16 cellular contexts compared by ENCODE assay signal in the genomic region with DNA sequence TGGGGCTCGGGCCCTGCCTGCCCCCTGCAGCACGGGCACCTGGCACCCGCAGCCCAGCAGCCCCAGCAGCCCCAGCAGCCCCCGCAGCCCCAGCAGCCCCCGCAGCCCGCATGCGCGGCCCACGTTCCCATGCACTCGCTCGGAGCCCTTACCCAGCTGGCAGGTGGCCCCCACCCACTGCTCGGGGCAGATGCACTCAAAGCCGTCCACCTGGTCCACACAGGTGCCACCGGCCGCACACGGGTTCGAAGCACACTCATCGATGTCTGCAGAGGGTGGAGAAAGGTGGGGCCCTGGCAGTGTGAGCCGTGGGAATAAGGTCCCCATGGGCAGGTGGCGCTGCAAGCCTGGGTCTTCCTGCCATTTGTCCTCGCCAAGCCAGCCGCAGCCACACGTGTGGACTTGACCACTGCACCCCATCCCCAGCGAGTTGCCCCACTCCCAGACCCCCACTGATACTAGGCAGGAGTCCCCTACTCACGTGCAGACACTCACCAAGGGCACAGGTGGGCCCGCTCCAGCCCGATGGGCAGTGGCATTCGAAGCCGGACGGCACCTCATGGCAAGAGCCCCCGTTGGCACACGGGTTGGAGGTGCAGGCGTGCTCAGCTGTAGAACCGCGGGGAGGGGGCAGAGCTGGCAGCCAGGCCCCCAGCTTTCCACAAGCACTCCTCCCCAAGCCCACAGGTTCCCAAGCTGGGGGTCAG. TPM values are rescaled to one million over a fixed set of nuclear protein-coding genes. Genes with fewer than 3 reads are reported as not detected.
A peak's percentile ranks its signal among the peaks of the same experiment; 100 is the strongest.
DNase-seq lines count a peak whose midpoint lies in the region; ATAC-seq, FAIRE-seq and TF ChIP-seq lines count a peak whose summit lies in the region.
"Had no signal": no experiment of that assay in that cellular context is flagged by ENCODE, and none has a peak within 500 bp of the region (broad histone marks: within the 10 kb centered on the region; RNA-seq: fewer than 3 reads in every experiment).

No MANE protein-coding gene starts in this region.

- no peak overlapping the region for H3K27ac ChIP-seq in kidney (ENCODE audit: low read depth in 2 of 2, low read length in 2 of 2)
- no peak overlapping the region for H3K27ac ChIP-seq in spleen

- H3K4me1 ChIP-seq in kidney (ENCODE audit: control insufficient read depth in 1 of 2, insufficient read depth in 1 of 2, low read depth in 1 of 2, low read length in 2 of 2) (no peaks in the 10 kb centered on the region), spleen (peaks cover 0 to 28% (median 11%) of the 10 kb centered on the region in 6 donors)
- H3K4me1 ChIP-seq: Caco-2 had no signal

- TF ChIP-seq CTCF in chondrocyte (IDR thresholded peaks at IDR 0.05) (no peak), kidney (IDR thresholded peaks at IDR 0.05; ENCODE audit: borderline replicate concordance, extremely low read depth, insufficient read depth) (no peak), spleen (IDR thresholded peaks at IDR 0.05 in 8 of 11, conservative IDR thresholded peaks at IDR 0.05 in 3 of 11) (no peak)

- 88 to 92% (median 90%) methylated on average over 20 to 35 of the region's 35 CpGs for WGBS in spleen, 5 donors

- H3K27me3 ChIP-seq in spleen (replicated peaks in 1 of 7): no peaks in the 10 kb centered on the region

- H3K4me1 Mint-ChIP-seq in activated naive CD8-positive, alpha-beta T cell treated with anti-CD3 and anti-CD28 coated beads for 36 hours: no peaks in the 10 kb centered on the region
- H3K4me1 Mint-ChIP-seq in activated naive CD8-positive, alpha-beta T cell treated with anti-CD3 and anti-CD28 coated beads, Interleukin-2, amount 50 U/mL, for 24 hours: no peaks in the 10 kb centered on the region
- H3K4me1 Mint-ChIP-seq in chondrocyte (ENCODE audit: low read depth): no peaks in the 10 kb centered on the region
- H3K4me1 Mint-ChIP-seq in natural killer cell treated with Interleukin-12 subunit alpha and Interleukin-12 subunit beta and Interleukin-15 and Interleukin-18, amount 100 ng/mL, for 72 hours (ENCODE audit: low read depth in 2 of 2): no peaks in the 10 kb centered on the region

- no peak overlapping the region for H3K9ac ChIP-seq in kidney (ENCODE audit: low read length in 2 of 2)

- no peak for TF ChIP-seq POLR2A in spleen (IDR thresholded peaks at IDR 0.05)

- no peaks in the 10 kb centered on the region for H3K36me3 ChIP-seq in kidney (ENCODE audit: control insufficient read depth in 1 of 2, insufficient read depth in 2 of 2, low read length in 2 of 2)
- H3K36me3 ChIP-seq in spleen: peaks cover 0 to 2% (median 0%) of the 10 kb centered on the region in 6 donors

- H3K9me3 ChIP-seq in kidney (ENCODE audit: control insufficient read depth in 1 of 2, low read length in 2 of 2) (no peaks in the 10 kb centered on the region), spleen (no peaks in the 10 kb centered on the region)
- H3K9me3 ChIP-seq: Caco-2 had no signal

- FAIRE-seq in kidney (lab: Jason Lieb, UNC): no peak
- FAIRE-seq: A204.1, GM12878 had no signal

- DNase-seq in activated naive CD8-positive, alpha-beta T cell treated with anti-CD3 and anti-CD28 coated beads for 36 hours: peak; percentile 0
- DNase-seq in activated naive CD8-positive, alpha-beta T cell treated with anti-CD3 and anti-CD28 coated beads, Interleukin-2, amount 50 U/mL, for 24 hours: no peak
- peak; percentile 81 for DNase-seq in chondrocyte (ENCODE audit: low spot score)
- peak; percentile 71 for DNase-seq in kidney
- peak; percentile 70 for DNase-seq in spleen
- DNase-seq in natural killer cell treated with Interleukin-12 subunit alpha and Interleukin-12 subunit beta and Interleukin-15 and Interleukin-18, amount 100 ng/mL, for 72 hours (ENCODE audit: low spot score): no peak
- DNase-seq in DMS79 (lab: John Stamatoyannopoulos, UW): no peak
- DNase-seq: Caco-2, KBM-7, NCI-H1092 treated with DMSO at 0.1 percent for 48 hours, NCI-H187, SHP77 treated with DMSO at 0.1 percent for 48 hours had no signal

- no peak overlapping the region for H3K4me3 Mint-ChIP-seq in activated naive CD8-positive, alpha-beta T cell treated with anti-CD3 and anti-CD28 coated beads for 36 hours
- no peak overlapping the region for H3K4me3 Mint-ChIP-seq in activated naive CD8-positive, alpha-beta T cell treated with anti-CD3 and anti-CD28 coated beads, Interleukin-2, amount 50 U/mL, for 24 hours
- H3K4me3 Mint-ChIP-seq in chondrocyte (ENCODE audit: unreplicated experiment): no peak overlapping the region
- H3K4me3 Mint-ChIP-seq in natural killer cell treated with Interleukin-12 subunit alpha and Interleukin-12 subunit beta and Interleukin-15 and Interleukin-18, amount 100 ng/mL, for 72 hours: no peak overlapping the region

- intact Hi-C loops in kidney (cut with DNase I): no loop called here
- intact Hi-C loops in spleen (cut with DNase I; ENCODE audit: low total_unique reads): no loop called here

- no peaks in the 10 kb centered on the region for H3K27me3 Mint-ChIP-seq in activated naive CD8-positive, alpha-beta T cell treated with anti-CD3 and anti-CD28 coated beads for 36 hours
- no peaks in the 10 kb centered on the region for H3K27me3 Mint-ChIP-seq in activated naive CD8-positive, alpha-beta T cell treated with anti-CD3 and anti-CD28 coated beads, Interleukin-2, amount 50 U/mL, for 24 hours
- no peaks in the 10 kb centered on the region for H3K27me3 Mint-ChIP-seq in chondrocyte (ENCODE audit: low read depth)
- H3K27me3 Mint-ChIP-seq in natural killer cell treated with Interleukin-12 subunit alpha and Interleukin-12 subunit beta and Interleukin-15 and Interleukin-18, amount 100 ng/mL, for 72 hours: no peaks in the 10 kb centered on the region

- H3K4me3 ChIP-seq in kidney (ENCODE audit: low read length in 2 of 2) (no peak overlapping the region), spleen (no peak overlapping the region)
- H3K4me3 ChIP-seq: GM12878 had no signal

- H3K27ac Mint-ChIP-seq in activated naive CD8-positive, alpha-beta T cell treated with anti-CD3 and anti-CD28 coated beads for 36 hours: no peak overlapping the region
- H3K27ac Mint-ChIP-seq in activated naive CD8-positive, alpha-beta T cell treated with anti-CD3 and anti-CD28 coated beads, Interleukin-2, amount 50 U/mL, for 24 hours: no peak overlapping the region
- no peak overlapping the region for H3K27ac Mint-ChIP-seq in chondrocyte (ENCODE audit: unreplicated experiment)
- no peak overlapping the region for H3K27ac Mint-ChIP-seq in natural killer cell treated with Interleukin-12 subunit alpha and Interleukin-12 subunit beta and Interleukin-15 and Interleukin-18, amount 100 ng/mL, for 72 hours

- no peaks in the 10 kb centered on the region for H3K9me3 Mint-ChIP-seq in activated naive CD8-positive, alpha-beta T cell treated with anti-CD3 and anti-CD28 coated beads for 36 hours
- no peaks in the 10 kb centered on the region for H3K9me3 Mint-ChIP-seq in activated naive CD8-positive, alpha-beta T cell treated with anti-CD3 and anti-CD28 coated beads, Interleukin-2, amount 50 U/mL, for 24 hours
- H3K9me3 Mint-ChIP-seq in chondrocyte (ENCODE audit: low read depth): no peaks in the 10 kb centered on the region
- H3K9me3 Mint-ChIP-seq in natural killer cell treated with Interleukin-12 subunit alpha and Interleukin-12 subunit beta and Interleukin-15 and Interleukin-18, amount 100 ng/mL, for 72 hours: no peaks in the 10 kb centered on the region

- no peaks in the 10 kb centered on the region for H3K36me3 Mint-ChIP-seq in activated naive CD8-positive, alpha-beta T cell treated with anti-CD3 and anti-CD28 coated beads for 36 hours
- no peaks in the 10 kb centered on the region for H3K36me3 Mint-ChIP-seq in activated naive CD8-positive, alpha-beta T cell treated with anti-CD3 and anti-CD28 coated beads, Interleukin-2, amount 50 U/mL, for 24 hours (ENCODE audit: low read depth)
- H3K36me3 Mint-ChIP-seq in chondrocyte (ENCODE audit: low read depth): peaks cover 6% of the 10 kb centered on the region
- no peaks in the 10 kb centered on the region for H3K36me3 Mint-ChIP-seq in natural killer cell treated with Interleukin-12 subunit alpha and Interleukin-12 subunit beta and Interleukin-15 and Interleukin-18, amount 100 ng/mL, for 72 hours

- ATAC-seq in activated naive CD8-positive, alpha-beta T cell treated with anti-CD3 and anti-CD28 coated beads, Interleukin-2, amount 50 U/mL, for 24 hours: no peak
- ATAC-seq in natural killer cell treated with Interleukin-12 subunit alpha and Interleukin-12 subunit beta and Interleukin-15 and Interleukin-18, amount 100 ng/mL, for 72 hours: no peak
- ATAC-seq in GM21786 (IDR thresholded peaks at IDR 0.05; ENCODE audit: unreplicated experiment): no peak
- ATAC-seq: Panc1 had no signal

RNA-seq across cellular contexts. Expression of a gene that starts 17.3 kb away (rescaled TPM):
- 1 to 10 TPM; 2.3 to 2.5 TPM for total RNA-seq in activated naive CD8-positive, alpha-beta T cell treated with anti-CD3 and anti-CD28 coated beads for 36 hours
- total RNA-seq in chondrocyte (8.3 to 18.2 TPM (median 16.8 TPM) in 3 replicates), kidney (26.1 TPM), spleen (10 to 100 TPM in 1 of 7 donors, 1 to 10 TPM in 6; 3.0 to 10.8 (median 6.0) TPM)
- polyA plus RNA-seq in kidney (ENCODE audit: insufficient read depth, low read depth, low replicate concordance) (6.3 TPM), spleen (10 to 100 TPM in 1 of 3 donors, 1 to 10 TPM in 2; 6.1 to 14.3 (median 6.6) TPM)
- total RNA-seq in natural killer cell treated with Interleukin-12 subunit alpha and Interleukin-12 subunit beta and Interleukin-15 and Interleukin-18, amount 100 ng/mL, for 72 hours: 1 to 10 TPM; 5.9 to 7.1 TPM

RNA-seq across cellular contexts. Expression of a gene that starts 29.8 kb away (rescaled TPM):
- 1 to 10 TPM; 8.6 to 9.1 TPM for total RNA-seq in activated naive CD8-positive, alpha-beta T cell treated with anti-CD3 and anti-CD28 coated beads for 36 hours
- total RNA-seq in chondrocyte (13.7 to 37.4 TPM (median 35.0 TPM) in 3 replicates), kidney (48.6 TPM), spleen (10 to 100 TPM; 10.1 to 31.1 (median 25.3) TPM)
- polyA plus RNA-seq in kidney (ENCODE audit: insufficient read depth, low read depth, low replicate concordance) (59.1 TPM), spleen (10 to 100 TPM; 17.7 to 25.4 (median 17.7) TPM)
- total RNA-seq in natural killer cell treated with Interleukin-12 subunit alpha and Interleukin-12 subunit beta and Interleukin-15 and Interleukin-18, amount 100 ng/mL, for 72 hours: 10 to 100 TPM; 10.2 to 23.4 TPM

Comparison
In these comparisons a context has a peak if more than half of its experiments do, and no peak if none do; other contexts are left out.
1. DNase-seq: peak in activated naive CD8-positive, alpha-beta T cell treated with anti-CD3 and anti-CD28 coated beads for 36 hours (single experiment), chondrocyte (single experiment), kidney (single experiment) and spleen (single experiment); none in activated naive CD8-positive, alpha-beta T cell treated with anti-CD3 and anti-CD28 coated beads, Interleukin-2, amount 50 U/mL, for 24 hours (single experiment), natural killer cell treated with Interleukin-12 subunit alpha and Interleukin-12 subunit beta and Interleukin-15 and Interleukin-18, amount 100 ng/mL, for 72 hours (single experiment) and DMS79 (single experiment).